Comparison of ENCODE assay signal across 31 cellular contexts in the genomic region with DNA sequence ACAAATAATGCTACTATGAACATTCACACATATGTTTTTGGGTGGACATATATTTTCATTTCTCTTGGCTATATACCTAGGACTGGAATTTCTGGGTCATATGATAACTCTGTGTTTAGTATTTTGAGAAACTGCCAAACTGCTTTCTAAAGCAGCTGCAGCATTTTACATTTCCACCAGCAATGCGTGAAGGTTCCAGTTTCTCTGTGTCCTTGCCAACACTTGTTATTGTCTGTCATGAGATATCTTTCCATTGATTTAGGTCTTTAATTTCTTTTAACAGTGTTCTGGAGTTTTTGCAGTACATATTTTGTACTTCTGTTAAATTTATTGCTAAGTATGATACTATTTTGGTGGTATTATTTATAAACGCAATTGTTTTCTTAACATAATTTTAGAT.
"Had no signal": no experiment of that assay in that cellular context is flagged by ENCODE, and none has a peak within 500 bp of the region (broad histone marks: within the 10 kb centered on the region; RNA-seq: fewer than 3 reads in every experiment).

No MANE protein-coding gene starts in this region.

- H3K27ac ChIP-seq: ascending aorta, brain microvascular endothelial cell, coronary artery, dorsolateral prefrontal cortex, foreskin keratinocyte, gastrocnemius medialis, heart left ventricle, WERI-Rb-1 had no signal

- DNase-seq: activated B cell treated with CpG ODN at 0.5 μM for 24 hours; activated CD4-positive, alpha-beta T cell treated with anti-CD3 and anti-CD28 coated beads for 48 hours; activated CD4-positive, alpha-beta T cell treated with anti-CD3 and anti-CD28 coated beads, Interleukin-2, amount 50 U/mL, for 1 hour; activated CD4-positive, alpha-beta T cell treated with anti-CD3 and anti-CD28 coated beads, Interleukin-2, amount 50 U/mL, for 48 hours; activated CD8-positive, alpha-beta memory T cell treated with anti-CD3 and anti-CD28 coated beads, Interleukin-2, amount 10 ng/mL, durations not matched to agents 7 days and 5 days; activated CD8-positive, alpha-beta memory T cell treated with anti-CD3 and anti-CD28 coated beads, Interleukin-2, amount 50 U/mL, for 4 hours; activated CD8-positive, alpha-beta T cell treated with anti-CD3 and anti-CD28 coated beads for 36 hours; activated gamma-delta T cell; activated naive CD4-positive, alpha-beta T cell; activated naive CD4-positive, alpha-beta T cell treated with anti-CD3 and anti-CD28 coated beads, Interleukin-2, amount 10 ng/mL, durations not matched to agents 7 days and 5 days; activated naive CD8-positive, alpha-beta T cell treated with anti-CD3 and anti-CD28 coated beads, Interleukin-2, amount 10 ng/mL, durations not matched to agents 7 days and 5 days; activated T-cell treated with anti-CD3 and anti-CD28 coated beads, Interleukin-2, amount 50 U/mL, for 24 hours; activated T-cell treated with anti-CD3 and anti-CD28 coated beads, Interleukin-2, amount 50 U/mL, for 72 hours; brain microvascular endothelial cell; dorsolateral prefrontal cortex; effector memory CD4-positive, alpha-beta T cell; endodermal cell; foreskin keratinocyte; gastrocnemius medialis; glutamatergic neuron; heart left ventricle; T-helper 1 cell; T-helper 17 cell; T1000; WERI-Rb-1 had no signal

- H3K36me3 ChIP-seq: ascending aorta, brain microvascular endothelial cell, gastrocnemius medialis, heart left ventricle, WERI-Rb-1 had no signal

- H3K4me1 ChIP-seq: ascending aorta, foreskin keratinocyte, gastrocnemius medialis, heart left ventricle had no signal

- H3K27me3 ChIP-seq: ascending aorta, brain microvascular endothelial cell, foreskin keratinocyte, gastrocnemius medialis had no signal

- FAIRE-seq: bronchial epithelial cell had no signal

- ATAC-seq: activated CD4-positive, CD25-positive, alpha-beta regulatory T cell treated with anti-CD3 and anti-CD28 coated beads, Interleukin-2, amount 50 U/mL, for 24 hours; activated CD8-positive, alpha-beta memory T cell treated with anti-CD3 and anti-CD28 coated beads, Interleukin-2, amount 10 ng/mL, durations not matched to agents 7 days and 5 days; activated CD8-positive, alpha-beta T cell treated with anti-CD3 and anti-CD28 coated beads for 36 hours; activated naive CD4-positive, alpha-beta T cell treated with anti-CD3 and anti-CD28 coated beads, Interleukin-2, amount 50 U/mL, for 72 hours; activated T-cell treated with anti-CD3 and anti-CD28 coated beads, Interleukin-2, amount 50 U/mL, for 72 hours; esophagus mucosa; foreskin keratinocyte; gastrocnemius medialis; heart left ventricle; T-helper 17 cell had no signal

- H3K9me3 ChIP-seq: gastrocnemius medialis had no signal

- H3K4me3 ChIP-seq: ascending aorta, coronary artery, dorsolateral prefrontal cortex, gastrocnemius medialis, heart left ventricle had no signal
